ENCODE assay signal across 8 cellular contexts in genomic region chr1:165842363-165843129, GRCh38. TPM values are rescaled to one million over a fixed set of nuclear protein-coding genes. Genes with fewer than 3 reads are reported as not detected.
A peak's percentile ranks its signal among the peaks of the same experiment; 100 is the strongest.
DNase-seq lines count a peak whose midpoint lies in the region; ATAC-seq and TF ChIP-seq lines count a peak whose summit lies in the region.

No MANE protein-coding gene starts in this region.

- ATAC-seq in GM21825 (IDR thresholded peaks at IDR 0.05; ENCODE audit: unreplicated experiment): peak; percentile 59

- no peak for TF ChIP-seq POLR2A in sigmoid colon (IDR thresholded peaks at IDR 0.05)

- H3K4me1 ChIP-seq in colonic mucosa (no peaks in the 10 kb centered on the region), sigmoid colon (peaks cover 0 to 18% (median 10%) of the 10 kb centered on the region in 4 donors)

- no peaks in the 10 kb centered on the region for H3K27me3 ChIP-seq in colonic mucosa
- no peaks in the 10 kb centered on the region for H3K27me3 ChIP-seq in sigmoid colon

- peak overlapping the region; percentile 36 for H3K4me3 Mint-ChIP-seq in osteocyte (ENCODE audit: unreplicated experiment)

- in situ Hi-C loops in astrocyte of the spinal cord (cut with HindIII; ENCODE audit: low sequenced_read_pairs): no loop called here

- H3K9me3 Mint-ChIP-seq in osteocyte (ENCODE audit: unreplicated experiment): no peaks in the 10 kb centered on the region

- no peak for TF ChIP-seq CTCF in astrocyte of the spinal cord (IDR thresholded peaks at IDR 0.05; ENCODE audit: low read depth, low read length)
- TF ChIP-seq CTCF in osteocyte (IDR thresholded peaks at IDR 0.05): no peak
- TF ChIP-seq CTCF in colonic mucosa (IDR thresholded peaks at IDR 0.05): no peak
- no peak for TF ChIP-seq CTCF in sigmoid colon (IDR thresholded peaks at IDR 0.05)

- WGBS in sigmoid colon, 2 donors: 36 to 47% methylated on average over 5 of the region's 5 CpGs

- H3K9ac ChIP-seq in colonic mucosa (ENCODE audit: low read depth in 2 of 2, low read length in 2 of 2): no peak overlapping the region

- H3K4me3 ChIP-seq in astrocyte of the spinal cord (ENCODE audit: low read depth, low read length) (no peak overlapping the region), colonic mucosa (no peak overlapping the region), sigmoid colon (no peak overlapping the region)

- H3K27ac ChIP-seq in colonic mucosa (no peak overlapping the region), sigmoid colon (no peak overlapping the region)

- intact Hi-C loops in colonic mucosa (cut with DNase I): no loop called here
- intact Hi-C loops in sigmoid colon (cut with DNase I): no loop called here

- peak; percentile 12 for DNase-seq in NCI-H1105 treated with DMSO at 0.1 percent for 48 hours (lab: John Stamatoyannopoulos, UW)
- no peak for DNase-seq in NCI-H1105 (lab: John Stamatoyannopoulos, UW)
- DNase-seq in NCI-H1694 (lab: John Stamatoyannopoulos, UW): peak; percentile 55
- peak; percentile 20 for DNase-seq in astrocyte of the spinal cord (ENCODE audit: low read depth, low spot score)
- DNase-seq in osteocyte (ENCODE audit: extremely low spot score, unreplicated experiment): no peak
- DNase-seq in colonic mucosa: no peak
- no peak for DNase-seq in sigmoid colon

- no peaks in the 10 kb centered on the region for H3K27me3 Mint-ChIP-seq in osteocyte (ENCODE audit: unreplicated experiment)

- H3K36me3 Mint-ChIP-seq in osteocyte (ENCODE audit: unreplicated experiment): no peaks in the 10 kb centered on the region

- no peak for TF ChIP-seq EP300 in sigmoid colon (IDR thresholded peaks at IDR 0.05)

- H3K36me3 ChIP-seq in colonic mucosa: no peaks in the 10 kb centered on the region
- no peaks in the 10 kb centered on the region for H3K36me3 ChIP-seq in sigmoid colon

- peaks cover 44% of the 10 kb centered on the region for H3K4me1 Mint-ChIP-seq in osteocyte (ENCODE audit: unreplicated experiment)

- H3K27ac Mint-ChIP-seq in osteocyte (ENCODE audit: unreplicated experiment): peak overlapping the region; percentile 77

- H3K9me3 ChIP-seq in colonic mucosa (no peaks in the 10 kb centered on the region), sigmoid colon (no peaks in the 10 kb centered on the region)

RNA-seq across cellular contexts. Expression of gene UCK2, which starts 15.1 kb away (rescaled TPM):
- total RNA-seq in osteocyte (49.8 and 50.1 TPM in 2 replicates), colonic mucosa (10 to 100 TPM; 39.6 to 69.0 TPM), sigmoid colon (10 to 100 TPM in 3 of 4 donors, 1 to 10 TPM in 1; 8.3 to 29.3 (median 14.3) TPM)
- 10 to 100 TPM; 30.3 to 33.0 (median 31.7) TPM for polyA plus RNA-seq in sigmoid colon

Comparison
In these comparisons a context has a peak if more than half of its experiments do, and no peak if none do; other contexts are left out.
1. DNase-seq: peak in NCI-H1105 treated with DMSO at 0.1 percent for 48 hours (single experiment), NCI-H1694 (single experiment) and astrocyte of the spinal cord (single experiment); none in NCI-H1105 (single experiment), osteocyte (single experiment), colonic mucosa (single experiment) and sigmoid colon (single experiment).